ENCODE assay signal across 1 cellular context in the genomic region with DNA sequence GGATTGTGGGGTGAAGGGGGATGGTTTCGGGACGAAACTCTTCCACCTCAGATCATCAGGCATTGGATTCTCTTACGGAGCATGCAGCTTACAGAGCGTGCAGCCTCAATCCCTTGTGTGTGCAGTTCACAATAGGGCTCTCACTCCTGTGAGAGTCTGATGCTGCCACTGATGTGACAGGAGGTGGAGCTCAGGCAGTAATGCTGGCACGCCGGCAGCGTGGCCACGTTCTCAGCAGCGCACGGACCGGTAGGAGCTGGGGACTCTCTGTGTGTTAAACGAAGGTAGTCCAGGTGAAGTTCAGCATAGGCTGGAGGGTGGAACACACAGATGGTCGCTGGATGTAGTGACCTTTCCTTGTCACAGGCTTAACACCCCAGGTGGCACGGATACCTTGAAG.
TF ChIP-seq lines count a peak whose summit lies in the region.

No MANE protein-coding gene starts in this region.

TF ChIP-seq in H1, 55 proteins besides CTCF, POLR2A, EP300 and RAD21:
- TF ChIP-seq RXRA (IDR thresholded peaks at IDR 0.05; ENCODE audit: insufficient read depth, low read depth, low read length) = no peak
- TF ChIP-seq TBP (IDR thresholded peaks at IDR 0.05; ENCODE audit: low read depth, low read length) = no peak
- no peak for TF ChIP-seq POLR2AphosphoS5 (IDR thresholded peaks at IDR 0.05; ENCODE audit: low read depth, low read length)
- TF ChIP-seq BRCA1 (IDR thresholded peaks at IDR 0.05; ENCODE audit: low read depth, low read length) = no peak
- TF ChIP-seq, protein P1, sequence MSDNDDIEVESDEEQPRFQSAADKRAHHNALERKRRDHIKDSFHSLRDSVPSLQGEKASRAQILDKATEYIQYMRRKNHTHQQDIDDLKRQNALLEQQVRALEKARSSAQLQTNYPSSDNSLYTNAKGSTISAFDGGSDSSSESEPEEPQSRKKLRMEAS (IDR thresholded peaks at IDR 0.05) = no peak
- TF ChIP-seq KDM5A (IDR thresholded peaks at IDR 0.05; ENCODE audit: low read length) = no peak
- TF ChIP-seq SAP30 (IDR thresholded peaks at IDR 0.05; ENCODE audit: insufficient read depth, insufficient replicate concordance, low read length) = no peak
- no peak for TF ChIP-seq TCF12 (IDR thresholded peaks at IDR 0.05; ENCODE audit: low read depth, low read length)
- TF ChIP-seq NRF1 (IDR thresholded peaks at IDR 0.05; ENCODE audit: low read depth, low read length) = no peak
- TF ChIP-seq ZNF274 (IDR thresholded peaks at IDR 0.05; ENCODE audit: borderline replicate concordance, extremely low read depth, low read length) = no peak
- TF ChIP-seq TAF7 (optimal IDR thresholded peaks at IDR 0.05; ENCODE audit: borderline replicate concordance, low read depth, low read length) = no peak
- TF ChIP-seq, protein P2, sequence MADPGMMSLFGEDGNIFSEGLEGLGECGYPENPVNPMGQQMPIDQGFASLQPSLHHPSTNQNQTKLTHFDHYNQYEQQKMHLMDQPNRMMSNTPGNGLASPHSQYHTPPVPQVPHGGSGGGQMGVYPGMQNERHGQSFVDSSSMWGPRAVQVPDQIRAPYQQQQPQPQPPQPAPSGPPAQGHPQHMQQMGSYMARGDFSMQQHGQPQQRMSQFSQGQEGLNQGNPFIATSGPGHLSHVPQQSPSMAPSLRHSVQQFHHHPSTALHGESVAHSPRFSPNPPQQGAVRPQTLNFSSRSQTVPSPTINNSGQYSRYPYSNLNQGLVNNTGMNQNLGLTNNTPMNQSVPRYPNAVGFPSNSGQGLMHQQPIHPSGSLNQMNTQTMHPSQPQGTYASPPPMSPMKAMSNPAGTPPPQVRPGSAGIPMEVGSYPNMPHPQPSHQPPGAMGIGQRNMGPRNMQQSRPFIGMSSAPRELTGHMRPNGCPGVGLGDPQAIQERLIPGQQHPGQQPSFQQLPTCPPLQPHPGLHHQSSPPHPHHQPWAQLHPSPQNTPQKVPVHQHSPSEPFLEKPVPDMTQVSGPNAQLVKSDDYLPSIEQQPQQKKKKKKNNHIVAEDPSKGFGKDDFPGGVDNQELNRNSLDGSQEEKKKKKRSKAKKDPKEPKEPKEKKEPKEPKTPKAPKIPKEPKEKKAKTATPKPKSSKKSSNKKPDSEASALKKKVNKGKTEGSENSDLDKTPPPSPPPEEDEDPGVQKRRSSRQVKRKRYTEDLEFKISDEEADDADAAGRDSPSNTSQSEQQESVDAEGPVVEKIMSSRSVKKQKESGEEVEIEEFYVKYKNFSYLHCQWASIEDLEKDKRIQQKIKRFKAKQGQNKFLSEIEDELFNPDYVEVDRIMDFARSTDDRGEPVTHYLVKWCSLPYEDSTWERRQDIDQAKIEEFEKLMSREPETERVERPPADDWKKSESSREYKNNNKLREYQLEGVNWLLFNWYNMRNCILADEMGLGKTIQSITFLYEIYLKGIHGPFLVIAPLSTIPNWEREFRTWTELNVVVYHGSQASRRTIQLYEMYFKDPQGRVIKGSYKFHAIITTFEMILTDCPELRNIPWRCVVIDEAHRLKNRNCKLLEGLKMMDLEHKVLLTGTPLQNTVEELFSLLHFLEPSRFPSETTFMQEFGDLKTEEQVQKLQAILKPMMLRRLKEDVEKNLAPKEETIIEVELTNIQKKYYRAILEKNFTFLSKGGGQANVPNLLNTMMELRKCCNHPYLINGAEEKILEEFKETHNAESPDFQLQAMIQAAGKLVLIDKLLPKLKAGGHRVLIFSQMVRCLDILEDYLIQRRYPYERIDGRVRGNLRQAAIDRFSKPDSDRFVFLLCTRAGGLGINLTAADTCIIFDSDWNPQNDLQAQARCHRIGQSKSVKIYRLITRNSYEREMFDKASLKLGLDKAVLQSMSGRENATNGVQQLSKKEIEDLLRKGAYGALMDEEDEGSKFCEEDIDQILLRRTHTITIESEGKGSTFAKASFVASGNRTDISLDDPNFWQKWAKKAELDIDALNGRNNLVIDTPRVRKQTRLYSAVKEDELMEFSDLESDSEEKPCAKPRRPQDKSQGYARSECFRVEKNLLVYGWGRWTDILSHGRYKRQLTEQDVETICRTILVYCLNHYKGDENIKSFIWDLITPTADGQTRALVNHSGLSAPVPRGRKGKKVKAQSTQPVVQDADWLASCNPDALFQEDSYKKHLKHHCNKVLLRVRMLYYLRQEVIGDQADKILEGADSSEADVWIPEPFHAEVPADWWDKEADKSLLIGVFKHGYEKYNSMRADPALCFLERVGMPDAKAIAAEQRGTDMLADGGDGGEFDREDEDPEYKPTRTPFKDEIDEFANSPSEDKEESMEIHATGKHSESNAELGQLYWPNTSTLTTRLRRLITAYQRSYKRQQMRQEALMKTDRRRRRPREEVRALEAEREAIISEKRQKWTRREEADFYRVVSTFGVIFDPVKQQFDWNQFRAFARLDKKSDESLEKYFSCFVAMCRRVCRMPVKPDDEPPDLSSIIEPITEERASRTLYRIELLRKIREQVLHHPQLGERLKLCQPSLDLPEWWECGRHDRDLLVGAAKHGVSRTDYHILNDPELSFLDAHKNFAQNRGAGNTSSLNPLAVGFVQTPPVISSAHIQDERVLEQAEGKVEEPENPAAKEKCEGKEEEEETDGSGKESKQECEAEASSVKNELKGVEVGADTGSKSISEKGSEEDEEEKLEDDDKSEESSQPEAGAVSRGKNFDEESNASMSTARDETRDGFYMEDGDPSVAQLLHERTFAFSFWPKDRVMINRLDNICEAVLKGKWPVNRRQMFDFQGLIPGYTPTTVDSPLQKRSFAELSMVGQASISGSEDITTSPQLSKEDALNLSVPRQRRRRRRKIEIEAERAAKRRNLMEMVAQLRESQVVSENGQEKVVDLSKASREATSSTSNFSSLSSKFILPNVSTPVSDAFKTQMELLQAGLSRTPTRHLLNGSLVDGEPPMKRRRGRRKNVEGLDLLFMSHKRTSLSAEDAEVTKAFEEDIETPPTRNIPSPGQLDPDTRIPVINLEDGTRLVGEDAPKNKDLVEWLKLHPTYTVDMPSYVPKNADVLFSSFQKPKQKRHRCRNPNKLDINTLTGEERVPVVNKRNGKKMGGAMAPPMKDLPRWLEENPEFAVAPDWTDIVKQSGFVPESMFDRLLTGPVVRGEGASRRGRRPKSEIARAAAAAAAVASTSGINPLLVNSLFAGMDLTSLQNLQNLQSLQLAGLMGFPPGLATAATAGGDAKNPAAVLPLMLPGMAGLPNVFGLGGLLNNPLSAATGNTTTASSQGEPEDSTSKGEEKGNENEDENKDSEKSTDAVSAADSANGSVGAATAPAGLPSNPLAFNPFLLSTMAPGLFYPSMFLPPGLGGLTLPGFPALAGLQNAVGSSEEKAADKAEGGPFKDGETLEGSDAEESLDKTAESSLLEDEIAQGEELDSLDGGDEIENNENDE (IDR thresholded peaks at IDR 0.05; ENCODE audit: insufficient replicate concordance, low read length) = no peak
- no peak for TF ChIP-seq SIX5 (IDR thresholded peaks at IDR 0.05; ENCODE audit: low read depth, low read length)
- no peak for TF ChIP-seq TAF1 (IDR thresholded peaks at IDR 0.05; ENCODE audit: low read depth, low read length)
- no peak for TF ChIP-seq SIN3A (conservative IDR thresholded peaks at IDR 0.05 in 1 of 2, IDR thresholded peaks at IDR 0.05 in 1 of 2; ENCODE audit: low read depth in 1 of 2, low read length in 2 of 2)
- no peak for TF ChIP-seq CTBP2 (IDR thresholded peaks at IDR 0.05; ENCODE audit: borderline replicate concordance, insufficient read depth, insufficient read length, low read length)
- TF ChIP-seq CHD2 (IDR thresholded peaks at IDR 0.05; ENCODE audit: low read length) = no peak
- TF ChIP-seq KDM1A (IDR thresholded peaks at IDR 0.05; ENCODE audit: borderline replicate concordance, low read length) = no peak
- no peak for TF ChIP-seq CEBPB (IDR thresholded peaks at IDR 0.05; ENCODE audit: low read depth, low read length)
- no peak for TF ChIP-seq SP2 (IDR thresholded peaks at IDR 0.05; ENCODE audit: low read length)
